13 cellular contexts compared by ENCODE assay signal in genomic region chr4:184406915-184407314, GRCh38.
A peak's percentile ranks its signal among the peaks of the same experiment; 100 is the strongest.
DNase-seq lines count a peak whose midpoint lies in the region; ATAC-seq, FAIRE-seq and TF ChIP-seq lines count a peak whose summit lies in the region.
"Had no signal": no experiment of that assay in that cellular context is flagged by ENCODE, and none has a peak within 500 bp of the region (broad histone marks: within the 10 kb centered on the region; RNA-seq: fewer than 3 reads in every experiment).

No MANE protein-coding gene starts in this region.

- H3K27me3 Mint-ChIP-seq in T-helper 1 cell treated with Interleukin-12 subunit alpha and Interleukin-12 subunit beta and Interleukin-4 antibody, amounts not matched to agents 30 μg/mL and 1 μg/mL, for 36 hours (ENCODE audit: low read depth) = no peaks in the 10 kb centered on the region
- H3K27me3 Mint-ChIP-seq in effector memory CD8-positive, alpha-beta T cell = no peaks in the 10 kb centered on the region

- intact Hi-C loops in transverse colon (cut with DNase I; ENCODE audit: low total_unique reads) = no loop called here

- TF ChIP-seq EP300 in transverse colon (IDR thresholded peaks at IDR 0.05; ENCODE audit: low read depth) = no peak

- peaks cover 51% of the 10 kb centered on the region for H3K4me1 Mint-ChIP-seq in T-helper 1 cell treated with Interleukin-12 subunit alpha and Interleukin-12 subunit beta and Interleukin-4 antibody, amounts not matched to agents 30 μg/mL and 1 μg/mL, for 36 hours (ENCODE audit: low read depth)
- peaks cover 38 to 42% of the 10 kb centered on the region in 2 donors for H3K4me1 Mint-ChIP-seq in effector memory CD8-positive, alpha-beta T cell (ENCODE audit: low read depth in 2 of 2)

- H3K4me1 ChIP-seq in mucosa of rectum (ENCODE audit: control insufficient read depth in 2 of 2, insufficient read depth in 2 of 2, low read length in 2 of 2) (peaks cover 17 to 26% of the 10 kb centered on the region in 2 donors), transverse colon (peaks cover 4 to 36% (median 16%) of the 10 kb centered on the region in 4 donors)

- H3K36me3 Mint-ChIP-seq in T-helper 1 cell treated with Interleukin-12 subunit alpha and Interleukin-12 subunit beta and Interleukin-4 antibody, amounts not matched to agents 30 μg/mL and 1 μg/mL, for 36 hours (ENCODE audit: low read depth) = peaks cover 67% of the 10 kb centered on the region
- peaks cover 50% of the 10 kb centered on the region for H3K36me3 Mint-ChIP-seq in effector memory CD8-positive, alpha-beta T cell (ENCODE audit: insufficient read depth)

- no peak for ATAC-seq in effector memory CD8-positive, alpha-beta T cell (replicated peaks)

- WGBS in transverse colon (ENCODE audit: low coverage in 1 of 2), 2 donors = 36 to 52% methylated on average over 5 to 7 of the region's 7 CpGs

- no peak for FAIRE-seq in GM12891 (lab: Jason Lieb, UNC)

- DNase-seq in T-helper 1 cell (no peak), transverse colon (peak; percentile 62), GM12891 (ENCODE audit: insufficient read length, low spot score) (no peak), NCI-H1930 (lab: John Stamatoyannopoulos, UW) (no peak), NCI-H2171 treated with DMSO at 0.1 percent for 48 hours (lab: John Stamatoyannopoulos, UW) (no peak)
- no peak for DNase-seq in effector memory CD8-positive, alpha-beta T cell
- DNase-seq: activated naive CD4-positive, alpha-beta T cell treated with anti-CD3 and anti-CD28 coated beads for 36 hours; effector memory CD4-positive, alpha-beta T cell; OCI-M1 had no signal

- TF ChIP-seq POLR2A in transverse colon (IDR thresholded peaks at IDR 0.05) (no peak), GM12891 (IDR thresholded peaks at IDR 0.05; ENCODE audit: low read depth, low read length) (no peak)

- H3K4me3 Mint-ChIP-seq in T-helper 1 cell treated with Interleukin-12 subunit alpha and Interleukin-12 subunit beta and Interleukin-4 antibody, amounts not matched to agents 30 μg/mL and 1 μg/mL, for 36 hours = no peak overlapping the region
- H3K4me3 Mint-ChIP-seq in effector memory CD8-positive, alpha-beta T cell = no peak overlapping the region
- H3K4me3 Mint-ChIP-seq: activated naive CD4-positive, alpha-beta T cell treated with anti-CD3 and anti-CD28 coated beads for 36 hours had no signal

- in situ Hi-C loops in transverse colon (cut with MboI; ENCODE audit: low pct_ligation_motif_present in 1 of 4, low pct_unique_long_range_greater_than_20kb in 1 of 4, low sequenced_read_pairs in 3 of 4) = loop anchor here in 3 of 4 donors (25.0 kb wide), 1 partner anchor 130 kb away; no protein-coding TSS in a partner anchor

- H3K9me3 Mint-ChIP-seq in T-helper 1 cell treated with Interleukin-12 subunit alpha and Interleukin-12 subunit beta and Interleukin-4 antibody, amounts not matched to agents 30 μg/mL and 1 μg/mL, for 36 hours = no peaks in the 10 kb centered on the region
- H3K9me3 Mint-ChIP-seq in effector memory CD8-positive, alpha-beta T cell = no peaks in the 10 kb centered on the region
- H3K9me3 Mint-ChIP-seq: activated naive CD4-positive, alpha-beta T cell treated with anti-CD3 and anti-CD28 coated beads for 36 hours had no signal

- H3K4me3 ChIP-seq in mucosa of rectum (ENCODE audit: low read length in 2 of 2) (peak overlapping the region; percentile 6 to 39), transverse colon (peak overlapping the region in 1 of 4 donors; percentile 2)
- H3K4me3 ChIP-seq: smooth muscle cell had no signal

- H3K27me3 ChIP-seq in mucosa of rectum (ENCODE audit: control insufficient read depth in 2 of 2, insufficient read depth in 2 of 2, low read length in 2 of 2) = no peaks in the 10 kb centered on the region
- H3K27me3 ChIP-seq in transverse colon = no peaks in the 10 kb centered on the region

- H3K36me3 ChIP-seq in mucosa of rectum (ENCODE audit: control insufficient read depth in 2 of 2, insufficient read depth in 2 of 2, low read length in 2 of 2) = peaks cover 32 to 50% of the 10 kb centered on the region in 2 donors
- H3K36me3 ChIP-seq in transverse colon = peaks cover 0 to 14% (median 3%) of the 10 kb centered on the region in 4 donors

- H3K27ac ChIP-seq in mucosa of rectum (ENCODE audit: low read depth in 2 of 2, low read length in 2 of 2) (peak overlapping the region; percentile 83 to 84), transverse colon (peak overlapping the region; percentile 70 to 84 (median 80))
- H3K27ac ChIP-seq: 22Rv1 had no signal

- H3K9me3 ChIP-seq in mucosa of rectum (ENCODE audit: control insufficient read depth in 2 of 2, low read length in 2 of 2) (no peaks in the 10 kb centered on the region), transverse colon (no peaks in the 10 kb centered on the region)

- no peak for TF ChIP-seq CTCF in transverse colon (IDR thresholded peaks at IDR 0.05)

- H3K27ac Mint-ChIP-seq in T-helper 1 cell treated with Interleukin-12 subunit alpha and Interleukin-12 subunit beta and Interleukin-4 antibody, amounts not matched to agents 30 μg/mL and 1 μg/mL, for 36 hours = peak overlapping the region; percentile 65
- H3K27ac Mint-ChIP-seq in effector memory CD8-positive, alpha-beta T cell = peak overlapping the region; percentile 23 to 90
- H3K27ac Mint-ChIP-seq: activated naive CD4-positive, alpha-beta T cell treated with anti-CD3 and anti-CD28 coated beads for 36 hours had no signal

- peak overlapping the region; percentile 54 to 61 for H3K9ac ChIP-seq in mucosa of rectum (ENCODE audit: low read depth in 1 of 2, low read length in 2 of 2)

TF ChIP-seq in GM12891, 5 proteins besides CTCF, POLR2A, EP300 and RAD21:
- TF ChIP-seq POU2F2 (IDR thresholded peaks at IDR 0.05; ENCODE audit: low read depth, low read length) (no peak), PAX5 (IDR thresholded peaks at IDR 0.05; ENCODE audit: insufficient read depth, low read length, severe bottlenecking) (no peak), TAF1 (IDR thresholded peaks at IDR 0.05; ENCODE audit: low read depth, low read length) (no peak), SPI1 (IDR thresholded peaks at IDR 0.05; ENCODE audit: low read depth, low read length) (no peak), POLR2AphosphoS5 (IDR thresholded peaks at IDR 0.05; ENCODE audit: low read depth, low read length) (no peak)
